Comparison of ENCODE assay signal across 29 cellular contexts in genomic region chr14:50624447-50624846, GRCh38.
"Had no signal": no experiment of that assay in that cellular context is flagged by ENCODE, and none has a peak within 500 bp of the region (broad histone marks: within the 10 kb centered on the region; RNA-seq: fewer than 3 reads in every experiment).

No MANE protein-coding gene starts in this region.

- H3K9me3 Mint-ChIP-seq: activated B cell treated with CpG ODN at 0.5 μM for 24 hours; activated CD4-positive, alpha-beta memory T cell treated with anti-CD3 and anti-CD28 coated beads for 36 hours; activated T-cell treated with anti-CD3 and anti-CD28 coated beads, Interleukin-2, amount 50 U/mL, for 4 hours; activated T-helper 17 cell treated with anti-CD3 and anti-CD28 coated beads, Interleukin-2, amount 50 U/mL, for 72 hours; central memory CD8-positive, alpha-beta T cell; effector memory CD8-positive, alpha-beta T cell; T-helper 2 cell treated with Interferon-gamma antibody and Interleukin-4, amounts not matched to agents 5 μg/mL and 100 μg/mL, for 36 hours had no signal

- DNase-seq: activated B cell treated with CpG ODN at 0.5 μM for 24 hours; activated CD4-positive, alpha-beta memory T cell treated with anti-CD3 and anti-CD28 coated beads for 36 hours; activated CD4-positive, alpha-beta T cell treated with anti-CD3 and anti-CD28 coated beads for 48 hours; activated CD8-positive, alpha-beta memory T cell treated with anti-CD3 and anti-CD28 coated beads for 24 hours; activated effector memory CD4-positive, alpha-beta T cell treated with Interleukin-2 at 50 U/mL for 16 hours; activated gamma-delta T cell treated with Interleukin-2 at 50 U/mL for 16 hours; activated naive CD4-positive, alpha-beta T cell treated with anti-CD3 and anti-CD28 coated beads, Interleukin-2, amount 50 U/mL, for 16 hours; activated naive CD4-positive, alpha-beta T cell treated with Interleukin-2 at 50 U/mL for 16 hours; activated T-cell treated with anti-CD3 and anti-CD28 coated beads, Interleukin-2, amount 50 U/mL, for 4 hours; amniotic stem cell; anterior cingulate cortex; brain microvascular endothelial cell; dermis blood vessel endothelial cell; effector CD4-positive, alpha-beta T cell; effector memory CD8-positive, alpha-beta T cell; erythroblast; foreskin keratinocyte; gastrocnemius medialis; glutamatergic neuron; heart left ventricle; T-helper 17 cell; T1000; WERI-Rb-1 had no signal

- H3K36me3 Mint-ChIP-seq: activated CD4-positive, alpha-beta memory T cell treated with anti-CD3 and anti-CD28 coated beads for 36 hours had no signal

- ATAC-seq: activated T-cell treated with anti-CD3 and anti-CD28 coated beads, Interleukin-2, amount 50 U/mL, for 4 hours; activated T-helper 17 cell treated with anti-CD3 and anti-CD28 coated beads, Interleukin-2, amount 50 U/mL, for 72 hours; effector memory CD8-positive, alpha-beta T cell; foreskin keratinocyte; gastrocnemius medialis; heart left ventricle; T-helper 17 cell had no signal

- H3K4me1 Mint-ChIP-seq: activated T-helper 17 cell treated with anti-CD3 and anti-CD28 coated beads, Interleukin-2, amount 50 U/mL, for 72 hours; central memory CD8-positive, alpha-beta T cell; T-helper 17 cell had no signal

- H3K27me3 Mint-ChIP-seq: activated B cell treated with CpG ODN at 0.5 μM for 24 hours; activated CD4-positive, alpha-beta memory T cell treated with anti-CD3 and anti-CD28 coated beads for 36 hours; activated naive CD8-positive, alpha-beta T cell; activated T-helper 17 cell treated with anti-CD3 and anti-CD28 coated beads, Interleukin-2, amount 50 U/mL, for 72 hours; central memory CD8-positive, alpha-beta T cell; effector memory CD8-positive, alpha-beta T cell; T-helper 17 cell had no signal

- H3K4me3 Mint-ChIP-seq: activated B cell treated with CpG ODN at 0.5 μM for 24 hours; activated CD4-positive, alpha-beta memory T cell treated with anti-CD3 and anti-CD28 coated beads for 36 hours; activated naive CD8-positive, alpha-beta T cell; activated T-cell treated with anti-CD3 and anti-CD28 coated beads, Interleukin-2, amount 50 U/mL, for 4 hours; activated T-helper 17 cell treated with anti-CD3 and anti-CD28 coated beads, Interleukin-2, amount 50 U/mL, for 72 hours; central memory CD8-positive, alpha-beta T cell; effector memory CD8-positive, alpha-beta T cell; T-helper 17 cell; T-helper 2 cell treated with Interferon-gamma antibody and Interleukin-4, amounts not matched to agents 5 μg/mL and 100 μg/mL, for 36 hours had no signal

- H3K27ac Mint-ChIP-seq: activated B cell treated with CpG ODN at 0.5 μM for 24 hours; activated CD4-positive, alpha-beta memory T cell treated with anti-CD3 and anti-CD28 coated beads for 36 hours; activated naive CD8-positive, alpha-beta T cell; activated T-helper 17 cell treated with anti-CD3 and anti-CD28 coated beads, Interleukin-2, amount 50 U/mL, for 72 hours; T-helper 17 cell; T-helper 2 cell treated with Interferon-gamma antibody and Interleukin-4, amounts not matched to agents 5 μg/mL and 100 μg/mL, for 36 hours had no signal

- H3K4me3 ChIP-seq: coronary artery, esophagus muscularis mucosa, gastrocnemius medialis, heart left ventricle had no signal
